ENCODE assay signal across 1 cellular context in genomic region chr6:43635387-43636311, GRCh38.
TF ChIP-seq lines count a peak whose summit lies in the region.

TSS of gene MAD2L1BP (plus strand) at chr6:43635840. CDS start at chr6:43635876, 36 bp downstream.

TF ChIP-seq in neural cell, 6 proteins besides CTCF, POLR2A, EP300 and RAD21 (continued from another document):
- TF ChIP-seq TAF1 (IDR thresholded peaks at IDR 0.05; ENCODE audit: low read depth) = peak; percentile 96
TF ChIP-seq in neural cell: peak in this region for 4.
